Comparison of ENCODE assay signal across 2 cellular contexts in genomic region chr3:183777016-183777618, GRCh38.
A peak's percentile ranks its signal among the peaks of the same experiment; 100 is the strongest.
TF ChIP-seq lines count a peak whose summit lies in the region.

No MANE protein-coding gene starts in this region.

TF ChIP-seq in HepG2, 621 proteins besides CTCF, POLR2A, EP300 and RAD21 (continued from another document):
- TF ChIP-seq ZNF614 (CRISPR knock-in tag; IDR thresholded peaks at IDR 0.05; ENCODE audit: borderline replicate concordance) (no peak), SRF (IDR thresholded peaks at IDR 0.05; ENCODE audit: low read depth, low read length) (no peak), GFI1 (CRISPR knock-in tag; IDR thresholded peaks at IDR 0.05; ENCODE audit: borderline replicate concordance) (no peak), ZSCAN31 (CRISPR knock-in tag; IDR thresholded peaks at IDR 0.05; ENCODE audit: low read depth) (no peak), HOMEZ (CRISPR knock-in tag; IDR thresholded peaks at IDR 0.05; ENCODE audit: low read depth) (no peak), MAFK (conservative IDR thresholded peaks at IDR 0.05 in 1 of 2, IDR thresholded peaks at IDR 0.05 in 1 of 2; ENCODE audit: low read length in 2 of 2) (peak; percentile 76 to 78), ZNF878 (CRISPR knock-in tag; IDR thresholded peaks at IDR 0.05) (no peak), FOSL1 (CRISPR knock-in tag; IDR thresholded peaks at IDR 0.05; ENCODE audit: borderline replicate concordance) (no peak), MAFF (IDR thresholded peaks at IDR 0.05; ENCODE audit: low read depth, low read length) (peak; percentile 67), SKIL (CRISPR knock-in tag; IDR thresholded peaks at IDR 0.05; ENCODE audit: borderline replicate concordance) (no peak), KDM5B (CRISPR knock-in tag; IDR thresholded peaks at IDR 0.05; ENCODE audit: borderline replicate concordance) (no peak)

TF ChIP-seq in WTC11, 78 proteins besides CTCF, POLR2A, EP300 and RAD21:
- TF ChIP-seq CDX4 (CRISPR knock-in tag; IDR thresholded peaks at IDR 0.05; ENCODE audit: borderline replicate concordance) (no peak), ZSCAN18 (CRISPR knock-in tag; IDR thresholded peaks at IDR 0.05) (no peak), MAX (CRISPR knock-in tag; IDR thresholded peaks at IDR 0.05) (no peak), ZNF263 (CRISPR knock-in tag; IDR thresholded peaks at IDR 0.05; ENCODE audit: low read depth) (no peak), HMGXB4 (CRISPR knock-in tag; IDR thresholded peaks at IDR 0.05) (no peak), ZNF396 (CRISPR knock-in tag; IDR thresholded peaks at IDR 0.05; ENCODE audit: borderline replicate concordance) (no peak), E2F1 (CRISPR knock-in tag; IDR thresholded peaks at IDR 0.05) (no peak), HMGA2 (CRISPR knock-in tag; IDR thresholded peaks at IDR 0.05) (no peak), NR3C1 (CRISPR knock-in tag; conservative IDR thresholded peaks at IDR 0.05; ENCODE audit: low read depth) (no peak), FOXP4 (CRISPR knock-in tag; IDR thresholded peaks at IDR 0.05) (no peak), SMAD4 (CRISPR knock-in tag; IDR thresholded peaks at IDR 0.05) (no peak), ZNF416 (CRISPR knock-in tag; IDR thresholded peaks at IDR 0.05) (no peak), MYBL2 (CRISPR knock-in tag; IDR thresholded peaks at IDR 0.05) (no peak), ATF1 (CRISPR knock-in tag; IDR thresholded peaks at IDR 0.05) (no peak), ESRRA (CRISPR knock-in tag; IDR thresholded peaks at IDR 0.05; ENCODE audit: borderline replicate concordance) (no peak), ZNF317 (CRISPR knock-in tag; IDR thresholded peaks at IDR 0.05; ENCODE audit: borderline replicate concordance, low read depth) (no peak), ZNF512 (CRISPR knock-in tag; IDR thresholded peaks at IDR 0.05; ENCODE audit: borderline replicate concordance) (no peak), GRHL2 (CRISPR knock-in tag; IDR thresholded peaks at IDR 0.05; ENCODE audit: insufficient replicate concordance, severe bottlenecking) (no peak)
TF ChIP-seq in WTC11: peak in this region for 0.
